In genomic region chr22:17260291-17260690, GRCh38 we compare ENCODE assay signal across 21 cellular contexts. TPM values are rescaled to one million over a fixed set of nuclear protein-coding genes. Genes with fewer than 3 reads are reported as not detected.
DNase-seq lines count a peak whose midpoint lies in the region; ATAC-seq and TF ChIP-seq lines count a peak whose summit lies in the region.
"Had no signal": no experiment of that assay in that cellular context is flagged by ENCODE, and none has a peak within 500 bp of the region (broad histone marks: within the 10 kb centered on the region; RNA-seq: fewer than 3 reads in every experiment).

No MANE protein-coding gene starts in this region.

- H3K36me3 ChIP-seq in upper lobe of left lung: no peaks in the 10 kb centered on the region
- H3K36me3 ChIP-seq: esophagus muscularis mucosa, thyroid gland had no signal

- no peaks in the 10 kb centered on the region for H3K27me3 Mint-ChIP-seq in activated naive CD4-positive, alpha-beta T cell treated with anti-CD3 and anti-CD28 coated beads, Interleukin-2, amount 50 U/mL, for 24 hours
- H3K27me3 Mint-ChIP-seq in brain (no peaks in the 10 kb centered on the region), nephron (ENCODE audit: low read depth) (no peaks in the 10 kb centered on the region)
- H3K27me3 Mint-ChIP-seq: activated T-helper 17 cell treated with anti-CD3 and anti-CD28 coated beads, Interleukin-2, amount 50 U/mL, for 72 hours; CD4-positive, alpha-beta memory T cell; IgD-negative memory B cell; naive thymus-derived CD8-positive, alpha-beta T cell; stimulated activated naive B cell treated with anti-CD40 and anti-IgM and Interleukin-4, amounts not matched to agents 10 μg/mL and 1 μg/mL and 100 μg/mL, for 72 hours had no signal

- TF ChIP-seq CTCF in brain (conservative IDR thresholded peaks at IDR 0.05): no peak
- no peak for TF ChIP-seq CTCF in nephron (IDR thresholded peaks at IDR 0.05; ENCODE audit: unreplicated experiment in 3 of 3)
- no peak for TF ChIP-seq CTCF in upper lobe of left lung (IDR thresholded peaks at IDR 0.05)

- H3K4me1 ChIP-seq in upper lobe of left lung: peaks cover 4 to 19% (median 12%) of the 10 kb centered on the region in 4 donors

- no peak for TF ChIP-seq POLR2A in upper lobe of left lung (IDR thresholded peaks at IDR 0.05)

- DNase-seq in activated naive CD4-positive, alpha-beta T cell treated with anti-CD3 and anti-CD28 coated beads, Interleukin-2, amount 50 U/mL, for 16 hours: no peak
- DNase-seq in RKO (ENCODE audit: low spot score): no peak
- DNase-seq in upper lobe of left lung: no peak
- no peak for DNase-seq in SKM-1 (lab: John Stamatoyannopoulos, UW; ENCODE audit: unreplicated experiment)
- DNase-seq: ACHN; caudate nucleus; CD4-positive, alpha-beta memory T cell; immature natural killer cell; mammary epithelial cell; naive thymus-derived CD8-positive, alpha-beta T cell; NCI-H1694 treated with DMSO at 0.1 percent for 48 hours; NCI-H226; stimulated activated naive B cell treated with anti-CD40 and anti-IgM and Interleukin-4, amounts not matched to agents 10 μg/mL and 1 μg/mL and 100 μg/mL, for 72 hours; thyroid gland had no signal

- H3K27me3 ChIP-seq in upper lobe of left lung: no peaks in the 10 kb centered on the region
- H3K27me3 ChIP-seq: thyroid gland had no signal

- WGBS in upper lobe of left lung, 2 donors: 74 to 83% methylated on average over 3 of the region's 3 CpGs

- H3K4me3 Mint-ChIP-seq in activated naive CD4-positive, alpha-beta T cell treated with anti-CD3 and anti-CD28 coated beads, Interleukin-2, amount 50 U/mL, for 24 hours: no peak overlapping the region
- H3K4me3 Mint-ChIP-seq in brain: peak overlapping the region in 2 of 5 experiments; percentile 49 to 50
- H3K4me3 Mint-ChIP-seq in nephron: peak overlapping the region; percentile 57 to 65 (median 58)
- H3K4me3 Mint-ChIP-seq: activated T-helper 17 cell treated with anti-CD3 and anti-CD28 coated beads, Interleukin-2, amount 50 U/mL, for 72 hours; CD4-positive, alpha-beta memory T cell; immature natural killer cell; naive thymus-derived CD8-positive, alpha-beta T cell; stimulated activated naive B cell treated with anti-CD40 and anti-IgM and Interleukin-4, amounts not matched to agents 10 μg/mL and 1 μg/mL and 100 μg/mL, for 72 hours had no signal

- ATAC-seq in GM21619 (IDR thresholded peaks at IDR 0.05; ENCODE audit: unreplicated experiment) (no peak), upper lobe of left lung (ENCODE audit: low FRiP score in 2 of 2) (no peak)
- ATAC-seq: activated T-helper 17 cell treated with anti-CD3 and anti-CD28 coated beads, Interleukin-2, amount 50 U/mL, for 72 hours; naive thymus-derived CD8-positive, alpha-beta T cell; stimulated activated naive B cell treated with anti-CD40 and anti-IgM and Interleukin-4, amounts not matched to agents 10 μg/mL and 1 μg/mL and 100 μg/mL, for 72 hours had no signal

- H3K27ac Mint-ChIP-seq in activated naive CD4-positive, alpha-beta T cell treated with anti-CD3 and anti-CD28 coated beads, Interleukin-2, amount 50 U/mL, for 24 hours: peak overlapping the region; percentile 35
- H3K27ac Mint-ChIP-seq in brain (peak overlapping the region; percentile 62 to 98 (median 87)), nephron (peak overlapping the region; percentile 93 to 97 (median 95))
- H3K27ac Mint-ChIP-seq: activated T-helper 17 cell treated with anti-CD3 and anti-CD28 coated beads, Interleukin-2, amount 50 U/mL, for 72 hours; IgD-negative memory B cell; stimulated activated naive B cell treated with anti-CD40 and anti-IgM and Interleukin-4, amounts not matched to agents 10 μg/mL and 1 μg/mL and 100 μg/mL, for 72 hours had no signal

- peaks cover 23% of the 10 kb centered on the region for H3K4me1 Mint-ChIP-seq in activated naive CD4-positive, alpha-beta T cell treated with anti-CD3 and anti-CD28 coated beads, Interleukin-2, amount 50 U/mL, for 24 hours
- H3K4me1 Mint-ChIP-seq in brain: peaks cover 75% of the 10 kb centered on the region
- peaks cover 73% of the 10 kb centered on the region for H3K4me1 Mint-ChIP-seq in nephron

- no peak overlapping the region for H3K4me3 ChIP-seq in upper lobe of left lung
- H3K4me3 ChIP-seq: esophagus muscularis mucosa, thyroid gland had no signal

- H3K27ac ChIP-seq in upper lobe of left lung: no peak overlapping the region
- H3K27ac ChIP-seq: esophagus muscularis mucosa, thyroid gland had no signal

- no peak for TF ChIP-seq EP300 in upper lobe of left lung (IDR thresholded peaks at IDR 0.05)

- no peaks in the 10 kb centered on the region for H3K9me3 ChIP-seq in upper lobe of left lung
- H3K9me3 ChIP-seq: esophagus muscularis mucosa, thyroid gland had no signal

- H3K36me3 Mint-ChIP-seq in activated naive CD4-positive, alpha-beta T cell treated with anti-CD3 and anti-CD28 coated beads, Interleukin-2, amount 50 U/mL, for 24 hours: no peaks in the 10 kb centered on the region
- H3K36me3 Mint-ChIP-seq in brain: no peaks in the 10 kb centered on the region
- no peaks in the 10 kb centered on the region for H3K36me3 Mint-ChIP-seq in nephron (ENCODE audit: low read depth)
- H3K36me3 Mint-ChIP-seq: CD4-positive, alpha-beta memory T cell; IgD-negative memory B cell; immature natural killer cell; naive thymus-derived CD8-positive, alpha-beta T cell; stimulated activated naive B cell treated with anti-CD40 and anti-IgM and Interleukin-4, amounts not matched to agents 10 μg/mL and 1 μg/mL and 100 μg/mL, for 72 hours had no signal

- no peaks in the 10 kb centered on the region for H3K9me3 Mint-ChIP-seq in activated naive CD4-positive, alpha-beta T cell treated with anti-CD3 and anti-CD28 coated beads, Interleukin-2, amount 50 U/mL, for 24 hours
- H3K9me3 Mint-ChIP-seq in brain (peaks cover 0 to 3% (median 0%) of the 10 kb centered on the region in 5 experiments), nephron (no peaks in the 10 kb centered on the region)
- H3K9me3 Mint-ChIP-seq: activated T-helper 17 cell treated with anti-CD3 and anti-CD28 coated beads, Interleukin-2, amount 50 U/mL, for 72 hours; CD4-positive, alpha-beta memory T cell; IgD-negative memory B cell; immature natural killer cell; naive thymus-derived CD8-positive, alpha-beta T cell; stimulated activated naive B cell treated with anti-CD40 and anti-IgM and Interleukin-4, amounts not matched to agents 10 μg/mL and 1 μg/mL and 100 μg/mL, for 72 hours had no signal

RNA-seq across cellular contexts. Expression of gene ADA2, which starts 41.1 kb away (rescaled TPM):
- polyA plus RNA-seq in brain (ENCODE audit: insufficient read depth, low read depth, low replicate concordance): 108 TPM
- total RNA-seq in upper lobe of left lung: 10 to 100 TPM; 35.7 to 88.0 (median 63.9) TPM

Comparison
In these comparisons a context has a peak if more than half of its experiments do, and no peak if none do; other contexts are left out.
1. H3K27ac Mint-ChIP-seq: peak in every context shown above with its lines; median percentile 95 in nephron; 87 in brain; 35 in activated naive CD4-positive, alpha-beta T cell treated with anti-CD3 and anti-CD28 coated beads, Interleukin-2, amount 50 U/mL, for 24 hours.